8 cellular contexts compared by ENCODE assay signal in genomic region chr12:120539303-120539702, GRCh38. TPM values are rescaled to one million over a fixed set of nuclear protein-coding genes. Genes with fewer than 3 reads are reported as not detected.
DNase-seq lines count a peak whose midpoint lies in the region; ATAC-seq and TF ChIP-seq lines count a peak whose summit lies in the region.

No MANE protein-coding gene starts in this region.

- in situ Hi-C loops in Panc1 (cut with HindIII; ENCODE audit: low pct_unique_long_range_greater_than_20kb, low sequenced_read_pairs) = no loop called here

- CTCF ChIA-PET in CD4-positive, alpha-beta memory T cell (lab: Charles Lee; ENCODE audit: partially characterized antibody) = interaction anchor here (1.3 to 1.6 kb wide), 2 partner anchors 44 to 71 kb away, joined by 4 to 6 read pairs; no protein-coding TSS in a partner anchor
- CTCF ChIA-PET in Panc1 (lab: Charles Lee) = interaction anchor here (0.7 kb wide), 1 partner anchor 539 kb away, joined by 3 read pairs; no protein-coding TSS in a partner anchor

- peaks cover 50 to 82% (median 62%) of the 10 kb centered on the region in 4 donors for H3K4me1 Mint-ChIP-seq in CD4-positive, alpha-beta memory T cell
- H3K4me1 Mint-ChIP-seq in natural killer cell (peaks cover 65 to 70% of the 10 kb centered on the region in 2 donors), glutamatergic neuron (ENCODE audit: low read depth, unreplicated experiment) (peaks cover 25% of the 10 kb centered on the region)

- no peaks in the 10 kb centered on the region for H3K36me3 ChIP-seq in CD4-positive, alpha-beta memory T cell (ENCODE audit: insufficient read depth, low read length)
- H3K36me3 ChIP-seq in Panc1 (ENCODE audit: control insufficient read depth, insufficient read depth, low read length) = no peaks in the 10 kb centered on the region
- peaks cover 0 to 25% of the 10 kb centered on the region in 2 donors for H3K36me3 ChIP-seq in duodenal mucosa (ENCODE audit: control insufficient read depth in 1 of 2, insufficient read depth in 2 of 2, low read length in 2 of 2)
- peaks cover 70% of the 10 kb centered on the region for H3K36me3 ChIP-seq in WERI-Rb-1

- no peak for ATAC-seq in Panc1
- no peak for ATAC-seq in natural killer cell
- no peak for ATAC-seq in HG03442 (IDR thresholded peaks at IDR 0.05; ENCODE audit: unreplicated experiment)

- DNase-seq in CD4-positive, alpha-beta memory T cell = no peak
- DNase-seq in Panc1 (ENCODE audit: low read depth, low spot score) (no peak), natural killer cell (no peak), WERI-Rb-1 (no peak), NCI-H2227 (lab: John Stamatoyannopoulos, UW; ENCODE audit: unreplicated experiment) (no peak), glutamatergic neuron (no peak)

- no peaks in the 10 kb centered on the region for H3K9me3 Mint-ChIP-seq in CD4-positive, alpha-beta memory T cell
- H3K9me3 Mint-ChIP-seq in natural killer cell (no peaks in the 10 kb centered on the region), glutamatergic neuron (ENCODE audit: unreplicated experiment) (no peaks in the 10 kb centered on the region)

- peak overlapping the region in 6 of 7 donors; percentile 42 to 98 (median 86) for H3K27ac Mint-ChIP-seq in CD4-positive, alpha-beta memory T cell
- H3K27ac Mint-ChIP-seq in natural killer cell (peak overlapping the region; percentile 85 to 97), glutamatergic neuron (ENCODE audit: unreplicated experiment) (no peak overlapping the region)

- POLR2A ChIA-PET in CD4-positive, alpha-beta memory T cell (lab: Charles Lee; ENCODE audit: partially characterized antibody) = interaction anchor here (2.1 kb wide), 1 partner anchor 37 kb away, joined by 9 read pairs; no protein-coding TSS in a partner anchor
- POLR2A ChIA-PET in Panc1 (lab: Charles Lee) = interaction anchor here (0.5 to 0.7 kb wide), 2 partner anchors 15 to 1122 kb away, joined by 5 read pairs; no protein-coding TSS in a partner anchor

- peak overlapping the region in 1 of 2 donors; percentile 28 for H3K9ac ChIP-seq in duodenal mucosa (ENCODE audit: low read depth in 1 of 2, low read length in 2 of 2)

- H3K9me3 ChIP-seq in CD4-positive, alpha-beta memory T cell (ENCODE audit: control insufficient read depth in 1 of 2, low read length in 2 of 2) = no peaks in the 10 kb centered on the region
- H3K9me3 ChIP-seq in Panc1 (ENCODE audit: control insufficient read depth, insufficient read depth, low read depth, low read length) (no peaks in the 10 kb centered on the region), duodenal mucosa (ENCODE audit: control insufficient read depth in 1 of 2, low read length in 2 of 2) (no peaks in the 10 kb centered on the region), WERI-Rb-1 (ENCODE audit: severe bottlenecking) (no peaks in the 10 kb centered on the region)

- intact Hi-C loops in CD4-positive, alpha-beta memory T cell (cut with micrococcal nuclease) = no loop called here
- intact Hi-C loops in Panc1 (cut with micrococcal nuclease; ENCODE audit: unreplicated experiment) = no loop called here
- intact Hi-C loops in natural killer cell (cut with micrococcal nuclease) = loop anchor here (5.0 kb wide), 1 partner anchor 43 kb away; the partner anchor contains the start of gene POP5

- TF ChIP-seq CTCF in Panc1 (IDR thresholded peaks at IDR 0.05) (no peak), natural killer cell (IDR thresholded peaks at IDR 0.05) (no peak), WERI-Rb-1 (IDR thresholded peaks at IDR 0.05; ENCODE audit: low read depth, low read length) (no peak), glutamatergic neuron (IDR thresholded peaks at IDR 0.05; ENCODE audit: partially characterized antibody, unreplicated experiment) (no peak)

- H3K36me3 Mint-ChIP-seq in CD4-positive, alpha-beta memory T cell = peaks cover 7 to 48% of the 10 kb centered on the region in 2 donors
- no peaks in the 10 kb centered on the region for H3K36me3 Mint-ChIP-seq in natural killer cell
- no peaks in the 10 kb centered on the region for H3K36me3 Mint-ChIP-seq in glutamatergic neuron (ENCODE audit: unreplicated experiment)

- H3K4me3 ChIP-seq in CD4-positive, alpha-beta memory T cell (ENCODE audit: low read length in 2 of 2) = no peak overlapping the region
- H3K4me3 ChIP-seq in Panc1 (ENCODE audit: low read depth in 2 of 2, low read length in 2 of 2) = no peak overlapping the region
- H3K4me3 ChIP-seq in duodenal mucosa (ENCODE audit: low read depth in 1 of 2, low read length in 2 of 2) = peak overlapping the region in 1 of 2 donors; percentile 80
- no peak overlapping the region for H3K4me3 ChIP-seq in WERI-Rb-1 (ENCODE audit: low read depth, low read length)

- peak overlapping the region; percentile 14 for H3K27ac ChIP-seq in CD4-positive, alpha-beta memory T cell (ENCODE audit: low read depth, low read length)
- H3K27ac ChIP-seq in Panc1 (ENCODE audit: low read length) (peak overlapping the region; percentile 76), duodenal mucosa (ENCODE audit: low read depth, low read length) (peak overlapping the region; percentile 45), WERI-Rb-1 (no peak overlapping the region)

- no peaks in the 10 kb centered on the region for H3K27me3 ChIP-seq in CD4-positive, alpha-beta memory T cell (ENCODE audit: insufficient read depth, low read length)
- H3K27me3 ChIP-seq in Panc1 (ENCODE audit: control insufficient read depth, insufficient read depth, low read length) = no peaks in the 10 kb centered on the region
- H3K27me3 ChIP-seq in duodenal mucosa (ENCODE audit: control insufficient read depth in 1 of 2, insufficient read depth in 2 of 2, low read length in 2 of 2) = no peaks in the 10 kb centered on the region
- no peaks in the 10 kb centered on the region for H3K27me3 ChIP-seq in WERI-Rb-1 (ENCODE audit: insufficient read depth, low read depth, severe bottlenecking)

- H3K4me1 ChIP-seq in CD4-positive, alpha-beta memory T cell (ENCODE audit: insufficient read depth, low read length) = peaks cover 83% of the 10 kb centered on the region
- H3K4me1 ChIP-seq in Panc1 (ENCODE audit: control insufficient read depth, insufficient read depth, low read length) = peaks cover 38% of the 10 kb centered on the region
- H3K4me1 ChIP-seq in duodenal mucosa (ENCODE audit: control insufficient read depth in 1 of 2, insufficient read depth in 2 of 2, low read length in 2 of 2) = peaks cover 41 to 53% of the 10 kb centered on the region in 2 donors

- peak overlapping the region in 6 of 8 donors; percentile 85 to 94 (median 93) for H3K4me3 Mint-ChIP-seq in CD4-positive, alpha-beta memory T cell
- H3K4me3 Mint-ChIP-seq in natural killer cell (peak overlapping the region; percentile 77), glutamatergic neuron (ENCODE audit: unreplicated experiment) (no peak overlapping the region)

- no TSS peak for BruUV-seq in Panc1 (replicated peaks; lab: Mats Ljungman, UMichigan)

- no peaks in the 10 kb centered on the region for H3K27me3 Mint-ChIP-seq in CD4-positive, alpha-beta memory T cell
- H3K27me3 Mint-ChIP-seq in natural killer cell (ENCODE audit: low read depth in 2 of 2) (no peaks in the 10 kb centered on the region), glutamatergic neuron (ENCODE audit: unreplicated experiment) (peaks cover 5% of the 10 kb centered on the region)

RNA-seq across cellular contexts. Expression of gene RNF10, which starts 5.1 kb away (rescaled TPM):
- 100 to 1,000 TPM; 244 to 249 TPM for total RNA-seq in CD4-positive, alpha-beta memory T cell
- 100 to 1,000 TPM; 101 to 146 TPM for polyA plus RNA-seq in CD4-positive, alpha-beta memory T cell
- total RNA-seq in Panc1 (2021; ENCODE audit: unreplicated experiment) = 177 TPM
- polyA plus RNA-seq in Panc1 (2012; ENCODE audit: insufficient read length) = 209 TPM
- 100 to 1,000 TPM; 371 to 488 (median 389) TPM for total RNA-seq in natural killer cell
- 188 TPM for total RNA-seq in glutamatergic neuron (ENCODE audit: unreplicated experiment)

RNA-seq across cellular contexts. Expression of gene COQ5, which starts 10.3 kb away (rescaled TPM):
- total RNA-seq in CD4-positive, alpha-beta memory T cell = 10 to 100 TPM; 19.7 to 21.6 TPM
- polyA plus RNA-seq in CD4-positive, alpha-beta memory T cell = 10 to 100 TPM; 35.2 to 55.1 TPM
- 42.9 TPM for total RNA-seq in Panc1 (2021; ENCODE audit: unreplicated experiment)
- polyA plus RNA-seq in Panc1 (2012; ENCODE audit: insufficient read length) = 38.8 TPM
- 10 to 100 TPM; 11.4 to 17.1 (median 14.6) TPM for total RNA-seq in natural killer cell
- total RNA-seq in glutamatergic neuron (ENCODE audit: unreplicated experiment) = 32.0 TPM

RNA-seq across cellular contexts. Expression of gene POP5, which starts 41.9 kb away (rescaled TPM):
- 10 to 100 TPM; 70.4 to 70.7 TPM for total RNA-seq in CD4-positive, alpha-beta memory T cell
- polyA plus RNA-seq in CD4-positive, alpha-beta memory T cell = 10 to 100 TPM; 89.4 to 91.6 TPM
- total RNA-seq in Panc1 (2021; ENCODE audit: unreplicated experiment) (43.7 TPM), natural killer cell (10 to 100 TPM; 38.7 to 54.3 (median 42.9) TPM), glutamatergic neuron (ENCODE audit: unreplicated experiment) (29.2 TPM)
- polyA plus RNA-seq in Panc1 (2012; ENCODE audit: insufficient read length) = 36.9 TPM

RNA-seq across cellular contexts. Expression of gene DYNLL1, which starts 43.4 kb away (rescaled TPM):
- total RNA-seq in CD4-positive, alpha-beta memory T cell = 100 to 1,000 TPM in 1 of 2 experiments, 10 to 100 TPM in 1; 97.5 to 108 TPM
- 100 to 1,000 TPM; 348 to 351 TPM for polyA plus RNA-seq in CD4-positive, alpha-beta memory T cell
- total RNA-seq in Panc1 (2021; ENCODE audit: unreplicated experiment) (482 TPM), natural killer cell (100 to 1,000 TPM in 1 of 3 donors, 10 to 100 TPM in 2; 69.7 to 110 (median 77.2) TPM), glutamatergic neuron (ENCODE audit: unreplicated experiment) (403 TPM)
- 526 TPM for polyA plus RNA-seq in Panc1 (2012; ENCODE audit: insufficient read length)
